Comparison of ENCODE assay signal across 34 cellular contexts in the genomic region with DNA sequence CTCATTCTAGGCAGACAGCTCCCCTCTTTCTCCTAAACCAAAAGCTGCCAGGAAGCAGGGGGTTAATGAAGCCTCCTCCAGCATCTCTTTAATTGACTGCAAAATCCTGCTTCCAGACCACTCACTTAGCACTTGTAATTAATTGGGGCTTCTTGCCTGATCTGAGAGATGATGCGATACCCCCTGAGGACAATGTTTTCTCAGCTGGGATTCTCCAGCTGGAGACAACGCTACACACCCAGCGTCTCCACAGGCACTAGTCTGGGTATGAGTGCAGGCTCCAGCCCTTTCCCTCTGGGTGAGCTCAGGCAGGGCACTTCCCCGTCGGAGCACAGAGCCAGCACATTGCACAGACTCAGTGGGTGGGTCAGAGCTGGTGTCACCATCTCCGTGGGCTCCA. TPM values are rescaled to one million over a fixed set of nuclear protein-coding genes. Genes with fewer than 3 reads are reported as not detected.
DNase-seq lines count a peak whose midpoint lies in the region; TF ChIP-seq lines count a peak whose summit lies in the region.
"Had no signal": no experiment of that assay in that cellular context is flagged by ENCODE, and none has a peak within 500 bp of the region (broad histone marks: within the 10 kb centered on the region; RNA-seq: fewer than 3 reads in every experiment).

No MANE protein-coding gene starts in this region.

- no peaks in the 10 kb centered on the region for H3K79me2 ChIP-seq in hepatocyte
- H3K79me2 ChIP-seq: parathyroid adenoma had no signal

- H3K9ac ChIP-seq in endodermal cell (ENCODE audit: extremely low read depth, low read length, poor library complexity, severe bottlenecking): no peak overlapping the region
- H3K9ac ChIP-seq: KMS-11, parathyroid adenoma had no signal

- DNase-seq in NCI-H2081 (lab: John Stamatoyannopoulos, UW) (peak; percentile 36 to 82), NCI-H2081 treated with DMSO at 0.1 percent for 48 hours (lab: John Stamatoyannopoulos, UW) (no peak), NCI-H1092 treated with DMSO at 0.1 percent for 48 hours (lab: John Stamatoyannopoulos, UW) (peak; percentile 14), NCI-H748 treated with DMSO at 0.1 percent for 48 hours (lab: John Stamatoyannopoulos, UW) (peak; percentile 52), endodermal cell (peak; percentile 44), right atrium auricular region (ENCODE audit: low spot score) (no peak), hepatocyte (ENCODE audit: low spot score) (no peak)
- no peak for DNase-seq in stimulated activated CD8-positive, alpha-beta memory T cell treated with anti-CD3 and anti-CD28 coated beads, Interleukin-4, amount 100 ng/mL, for 48 hours
- DNase-seq: activated CD4-positive, alpha-beta T cell treated with anti-CD3 and anti-CD28 coated beads for 48 hours; activated CD8-positive, alpha-beta memory T cell treated with anti-CD3 and anti-CD28 coated beads for 24 hours; activated effector memory CD4-positive, alpha-beta T cell treated with anti-CD3 and anti-CD28 coated beads, Interleukin-2, amount 50 U/mL, for 16 hours; activated naive CD8-positive, alpha-beta T cell treated with anti-CD3 and anti-CD28 coated beads, Interleukin-2, amount 10 ng/mL, durations not matched to agents 7 days and 5 days; CD8-positive, alpha-beta T cell; central memory CD4-positive, alpha-beta T cell; dermis blood vessel endothelial cell; EL; esophagus squamous epithelium; foreskin melanocyte; heart right ventricle; mucosa of descending colon; NCI-H187; nephron progenitor cell; PC-3; SW 1271; T-helper 9 cell; trophoblast cell; WERI-Rb-1 had no signal

- H3K9me3 ChIP-seq in endodermal cell (ENCODE audit: control insufficient read depth, low read length) (no peaks in the 10 kb centered on the region), right atrium auricular region (no peaks in the 10 kb centered on the region), hepatocyte (ENCODE audit: low read depth) (no peaks in the 10 kb centered on the region)
- H3K9me3 ChIP-seq: A549, esophagus squamous epithelium, mucosa of descending colon had no signal

- peaks cover 2% of the 10 kb centered on the region for H3K27me3 Mint-ChIP-seq in endodermal cell (ENCODE audit: insufficient read depth)

- 66 to 74% methylated on average over 4 to 6 of the region's 6 CpGs for WGBS in endodermal cell (ENCODE audit: insufficient coverage in 1 of 2, insufficient read length in 1 of 2), 2 experiments
- 37% methylated on average over 6 of the region's 6 CpGs for WGBS in hepatocyte (ENCODE audit: low lambda C conversion rate, missing lambda C conversion rate)

- peaks cover 30% of the 10 kb centered on the region for H3K4me1 Mint-ChIP-seq in endodermal cell
- H3K4me1 Mint-ChIP-seq: activated naive CD8-positive, alpha-beta T cell treated with anti-CD3 and anti-CD28 coated beads, Interleukin-2, amount 10 ng/mL, durations not matched to agents 7 days and 5 days had no signal

- H3K4me3 Mint-ChIP-seq in endodermal cell: no peak overlapping the region
- H3K4me3 Mint-ChIP-seq: activated naive CD8-positive, alpha-beta T cell treated with anti-CD3 and anti-CD28 coated beads, Interleukin-2, amount 10 ng/mL, durations not matched to agents 7 days and 5 days; CD8-positive, alpha-beta T cell; nephron progenitor cell had no signal

- H3K27me3 ChIP-seq in endodermal cell (ENCODE audit: control insufficient read depth, insufficient read depth, low read length, poor library complexity, severe bottlenecking) (no peaks in the 10 kb centered on the region), right atrium auricular region (no peaks in the 10 kb centered on the region), hepatocyte (no peaks in the 10 kb centered on the region)

- H3K36me3 Mint-ChIP-seq in endodermal cell (ENCODE audit: low read depth): no peaks in the 10 kb centered on the region
- H3K36me3 Mint-ChIP-seq: activated naive CD8-positive, alpha-beta T cell treated with anti-CD3 and anti-CD28 coated beads, Interleukin-2, amount 10 ng/mL, durations not matched to agents 7 days and 5 days had no signal

- TF ChIP-seq CTCF in endodermal cell (conservative IDR thresholded peaks at IDR 0.05): no peak
- no peak for TF ChIP-seq CTCF in right atrium auricular region (IDR thresholded peaks at IDR 0.05)
- no peak for TF ChIP-seq CTCF in hepatocyte (IDR thresholded peaks at IDR 0.05; ENCODE audit: poor library complexity)

- no peak overlapping the region for H3K4me2 ChIP-seq in hepatocyte
- H3K4me2 ChIP-seq: A549, KMS-11, smooth muscle cell had no signal

- H3K27ac ChIP-seq in endodermal cell (ENCODE audit: low read depth, low read length) (no peak overlapping the region), right atrium auricular region (no peak overlapping the region), hepatocyte (no peak overlapping the region)
- H3K27ac ChIP-seq: esophagus squamous epithelium, heart right ventricle, KMS-11, parathyroid adenoma, WERI-Rb-1 had no signal

- H2AFZ ChIP-seq in hepatocyte: no peak overlapping the region
- H2AFZ ChIP-seq: parathyroid adenoma had no signal

- H3K27ac Mint-ChIP-seq in endodermal cell: no peak overlapping the region
- H3K27ac Mint-ChIP-seq: activated naive CD8-positive, alpha-beta T cell treated with anti-CD3 and anti-CD28 coated beads, Interleukin-2, amount 10 ng/mL, durations not matched to agents 7 days and 5 days; CD8-positive, alpha-beta T cell; nephron progenitor cell had no signal

- H3K4me1 ChIP-seq in endodermal cell (ENCODE audit: control insufficient read depth, insufficient read depth, low read length) (peaks cover 21% of the 10 kb centered on the region), right atrium auricular region (no peaks in the 10 kb centered on the region), hepatocyte (ENCODE audit: insufficient read depth) (no peaks in the 10 kb centered on the region)
- H3K4me1 ChIP-seq: esophagus squamous epithelium, heart right ventricle had no signal

- no peaks in the 10 kb centered on the region for H3K9me3 Mint-ChIP-seq in endodermal cell
- H3K9me3 Mint-ChIP-seq: nephron progenitor cell had no signal

- H3K36me3 ChIP-seq in endodermal cell (ENCODE audit: control insufficient read depth, insufficient read depth, low read length): no peaks in the 10 kb centered on the region
- no peaks in the 10 kb centered on the region for H3K36me3 ChIP-seq in right atrium auricular region
- no peaks in the 10 kb centered on the region for H3K36me3 ChIP-seq in hepatocyte (replicated peaks; ENCODE audit: insufficient read depth, low read depth)
- H3K36me3 ChIP-seq: esophagus squamous epithelium, heart right ventricle, WERI-Rb-1 had no signal

- no peak overlapping the region for H3K4me3 ChIP-seq in endodermal cell (ENCODE audit: low read length)
- no peak overlapping the region for H3K4me3 ChIP-seq in right atrium auricular region
- no peak overlapping the region for H3K4me3 ChIP-seq in hepatocyte
- H3K4me3 ChIP-seq: A549, esophagus squamous epithelium, GM12878, heart right ventricle, lung, mucosa of descending colon, smooth muscle cell had no signal

- H4K20me1 ChIP-seq in hepatocyte (ENCODE audit: insufficient read depth, poor library complexity, severe bottlenecking): no peaks in the 10 kb centered on the region

- H3K9me2 ChIP-seq in hepatocyte (replicated peaks; ENCODE audit: insufficient read depth): no peaks in the 10 kb centered on the region

RNA-seq across cellular contexts. Expression of gene CPLX2, which starts 16.1 kb away (rescaled TPM):
- total RNA-seq in endodermal cell: not detected
- polyA plus RNA-seq in endodermal cell (2013, experiment 1 of 2): 9.9 TPM
- 10.4 TPM for polyA plus RNA-seq in endodermal cell (2013, experiment 2 of 2)
- total RNA-seq in right atrium auricular region: not detected
- total RNA-seq in hepatocyte: 0.10 and 0.32 TPM in 2 replicates
- 0.33 and 0.41 TPM in 2 replicates for polyA plus RNA-seq in hepatocyte
- total RNA-seq: activated naive CD8-positive, alpha-beta T cell treated with anti-CD3 and anti-CD28 coated beads, Interleukin-2, amount 10 ng/mL, durations not matched to agents 7 days and 5 days; CD8-positive, alpha-beta T cell; dermis blood vessel endothelial cell; heart right ventricle; smooth muscle cell; subcutaneous adipose tissue had no signal
- polyA plus RNA-seq: smooth muscle cell had no signal

Comparison
In these comparisons a context has a peak if more than half of its experiments do, and no peak if none do; other contexts are left out.
1. DNase-seq: peak in NCI-H2081 (2 of 2), NCI-H1092 treated with DMSO at 0.1 percent for 48 hours (single experiment), NCI-H748 treated with DMSO at 0.1 percent for 48 hours (single experiment) and endodermal cell (single experiment); none in NCI-H2081 treated with DMSO at 0.1 percent for 48 hours (single experiment), right atrium auricular region (single experiment), hepatocyte (single experiment) and stimulated activated CD8-positive, alpha-beta memory T cell treated with anti-CD3 and anti-CD28 coated beads, Interleukin-4, amount 100 ng/mL, for 48 hours (single experiment).